Comparison of ENCODE assay signal across 1 cellular context in genomic region chr1:200409203-200409760, GRCh38.
TF ChIP-seq lines count a peak whose summit lies in the region.

No MANE protein-coding gene starts in this region.

TF ChIP-seq in HepG2, 621 proteins besides CTCF, POLR2A, EP300 and RAD21 (continued from another document):
- no peak for TF ChIP-seq ZBTB44 (CRISPR knock-in tag; IDR thresholded peaks at IDR 0.05)
- TF ChIP-seq UBTF (CRISPR knock-in tag; IDR thresholded peaks at IDR 0.05) = peak; percentile 34; the same call in 1 of the 2 replicates
- no peak for TF ChIP-seq HOMEZ (CRISPR knock-in tag; IDR thresholded peaks at IDR 0.05; ENCODE audit: low read depth)
- TF ChIP-seq KDM5B (CRISPR knock-in tag; IDR thresholded peaks at IDR 0.05; ENCODE audit: borderline replicate concordance) = 0 out of 2 replicates have a peak, but pooled peaks have one; percentile 20
- TF ChIP-seq ZFP91 (CRISPR knock-in tag; IDR thresholded peaks at IDR 0.05; ENCODE audit: borderline replicate concordance) = peak; percentile 61; the same call in 1 of the 2 replicates
- 0 out of 2 replicates have a peak, but pooled peaks have one; percentile 24 for TF ChIP-seq PHF20 (CRISPR knock-in tag; IDR thresholded peaks at IDR 0.05)
- 0 out of 2 replicates have a peak, but pooled peaks have one; percentile 52 for TF ChIP-seq DMAP1 (CRISPR knock-in tag; IDR thresholded peaks at IDR 0.05)
- TF ChIP-seq IRF9 (CRISPR knock-in tag; IDR thresholded peaks at IDR 0.05; ENCODE audit: borderline replicate concordance) = peak; percentile 13; the same call in 1 of the 2 replicates
- TF ChIP-seq POLR2AphosphoS5 (IDR thresholded peaks at IDR 0.05; ENCODE audit: low read depth, low read length) = no peak
- TF ChIP-seq REPIN1 (CRISPR knock-in tag; IDR thresholded peaks at IDR 0.05; ENCODE audit: borderline replicate concordance, low read depth) = peak; percentile 16; the same call in 1 of the 2 replicates
- peak; percentile 83 for TF ChIP-seq HNRNPLL (IDR thresholded peaks at IDR 0.05; ENCODE audit: low read depth, low read length, poor library complexity, severe bottlenecking)
